ENCODE assay signal across 8 cellular contexts in genomic region chr12:12899530-12900380, GRCh38.
DNase-seq lines count a peak whose midpoint lies in the region; ATAC-seq lines count a peak whose summit lies in the region.

No MANE protein-coding gene starts in this region.

- peak; percentile 93 for ATAC-seq in GM18499 (IDR thresholded peaks at IDR 0.05; ENCODE audit: insufficient read depth, unreplicated experiment)
- ATAC-seq in HG02623 (IDR thresholded peaks at IDR 0.05; ENCODE audit: unreplicated experiment), result peak; percentile 70

- peak; percentile 35 for DNase-seq in T1000 (lab: John Stamatoyannopoulos, UW)
- peak; percentile 85 for DNase-seq in glomerular visceral epithelial cell (ENCODE audit: extremely low spot score)
- peak; percentile 11 for DNase-seq in stimulated activated CD8-positive, alpha-beta memory T cell treated with anti-CD3 and anti-CD28 coated beads, Interleukin-4, amount 100 ng/mL, for 24 hours (ENCODE audit: low read depth)
- DNase-seq in central memory CD4-positive, alpha-beta T cell, result no peak
- no peak for DNase-seq in NOMO-1 treated with DMSO at 0.1 percent for 48 hours (lab: John Stamatoyannopoulos, UW; ENCODE audit: unreplicated experiment)
- DNase-seq in middle frontal gyrus (ENCODE audit: extremely low spot score, low spot score), result no peak

Comparison
In these comparisons a context has a peak if more than half of its experiments do, and no peak if none do; other contexts are left out.
1. DNase-seq: peak in T1000 (single experiment), glomerular visceral epithelial cell (single experiment) and stimulated activated CD8-positive, alpha-beta memory T cell treated with anti-CD3 and anti-CD28 coated beads, Interleukin-4, amount 100 ng/mL, for 24 hours (single experiment); none in central memory CD4-positive, alpha-beta T cell (single experiment), NOMO-1 treated with DMSO at 0.1 percent for 48 hours (single experiment) and middle frontal gyrus (single experiment).